ENCODE assay signal across 1 cellular context in genomic region chr1:35769759-35770446, GRCh38.
TF ChIP-seq lines count a peak whose summit lies in the region.

Gene CLSPN, minus strand, starts transcription at chr1:35769978. Its CDS starts 108 bp downstream, at chr1:35769870.

TF ChIP-seq in HEK293, 187 proteins besides CTCF, POLR2A, EP300 and RAD21 (continued from another document):
- TF ChIP-seq REST (tag by site-specific recombination; IDR thresholded peaks at IDR 0.05) (no peak), BCL11B (tag by site-specific recombination; IDR thresholded peaks at IDR 0.05; ENCODE audit: low read depth) (peak; percentile 99), ZNF629 (tag by site-specific recombination; IDR thresholded peaks at IDR 0.05) (peak; percentile 20), ELK4 (IDR thresholded peaks at IDR 0.05; ENCODE audit: borderline replicate concordance, low read depth, low read length) (no peak), ZNF221 (tag by site-specific recombination; IDR thresholded peaks at IDR 0.05; ENCODE audit: borderline replicate concordance) (no peak), ZBTB10 (tag by site-specific recombination; IDR thresholded peaks at IDR 0.05) (peak; percentile 58; the same call in 1 of the 2 replicates), ZNF169 (tag by site-specific recombination; IDR thresholded peaks at IDR 0.05) (no peak), GLIS1 (tag by site-specific recombination; IDR thresholded peaks at IDR 0.05) (peak; percentile 67), ZBTB44 (tag by site-specific recombination; IDR thresholded peaks at IDR 0.05) (no peak), HOXC10 (CRISPR knock-in tag; IDR thresholded peaks at IDR 0.05) (0 out of 2 replicates have a peak, but pooled peaks have one; percentile 73), ZNF580 (tag by site-specific recombination; IDR thresholded peaks at IDR 0.05) (no peak), ZNF76 (tag by site-specific recombination; IDR thresholded peaks at IDR 0.05; ENCODE audit: borderline replicate concordance, low read depth) (peak; percentile 28; the same call in 1 of the 2 replicates), ZNF341 (tag by site-specific recombination; IDR thresholded peaks at IDR 0.05; ENCODE audit: low read depth) (peak; percentile 67), BCL11A (tag by site-specific recombination; IDR thresholded peaks at IDR 0.05; ENCODE audit: low read depth) (peak; percentile 100), ZNF785 (tag by site-specific recombination; IDR thresholded peaks at IDR 0.05) (no peak), EGR2 (tag by site-specific recombination; IDR thresholded peaks at IDR 0.05; ENCODE audit: low read depth) (peak; percentile 65), ZNF10 (tag by site-specific recombination; IDR thresholded peaks at IDR 0.05) (peak; percentile 35; the same call in 1 of the 2 replicates), ZFP69B (tag by site-specific recombination; IDR thresholded peaks at IDR 0.05) (peak; percentile 79), ZNF768 (tag by site-specific recombination; IDR thresholded peaks at IDR 0.05) (peak; percentile 96; the same call in 1 of the 2 replicates), ZEB2 (tag by site-specific recombination; IDR thresholded peaks at IDR 0.05) (peak; percentile 79), KLF8 (tag by site-specific recombination; IDR thresholded peaks at IDR 0.05) (peak; percentile 86), PBX3 (CRISPR knock-in tag; IDR thresholded peaks at IDR 0.05) (peak; percentile 62)
TF ChIP-seq in HEK293: peak in this region for 42.
